Comparison of ENCODE assay signal across 31 cellular contexts in genomic region chr7:156140896-156141295, GRCh38.
"Had no signal": no experiment of that assay in that cellular context is flagged by ENCODE, and none has a peak within 500 bp of the region (broad histone marks: within the 10 kb centered on the region; RNA-seq: fewer than 3 reads in every experiment).

No MANE protein-coding gene starts in this region.

- H3K36me3 ChIP-seq: MG63, SJCRH30 had no signal

- DNase-seq: Kasumi-1, KG1, MG63, NCI-H1048, NCI-H1092 treated with DMSO at 0.1 percent for 48 hours, NCI-H1105 treated with DMSO at 0.1 percent for 48 hours, NCI-H1417, NCI-H1436, NCI-H146, NCI-H1694, NCI-H187, NCI-H1930, NCI-H2029 treated with DMSO at 0.1 percent for 48 hours, NCI-H2081 treated with DMSO at 0.1 percent for 48 hours, NCI-H2107, NCI-H2171, NCI-H226, NCI-H446 treated with DMSO at 0.1 percent for 48 hours, NCI-H510A, NCI-H524, NCI-H526, NCI-H69, NCI-H748 treated with DMSO at 0.1 percent for 48 hours, NCI-H82, PC-9, SHP77, SIG-M5 had no signal

- H2AFZ ChIP-seq: PC-9 had no signal

- H3K9me3 ChIP-seq: MG63, SJCRH30 had no signal

- H3K4me2 ChIP-seq: PC-9 had no signal

- H3K27ac ChIP-seq: PC-9, RWPE1, SJCRH30, SK-N-MC had no signal

- H3K27me3 ChIP-seq: MG63 had no signal

- H3K4me3 ChIP-seq: K562, MG63, PC-9, SJCRH30, SK-N-MC had no signal
